Comparison of ENCODE assay signal across 8 cellular contexts in genomic region chr1:158998781-158999161, GRCh38. TPM values are rescaled to one million over a fixed set of nuclear protein-coding genes. Genes with fewer than 3 reads are reported as not detected.
DNase-seq lines count a peak whose midpoint lies in the region; ATAC-seq and TF ChIP-seq lines count a peak whose summit lies in the region.

No MANE protein-coding gene starts in this region.

- H3K27ac ChIP-seq in endodermal cell (ENCODE audit: low read depth, low read length) = peak overlapping the region; percentile 90
- peak overlapping the region; percentile 98 for H3K27ac ChIP-seq in mesodermal cell (ENCODE audit: low read depth, low read length, severe bottlenecking)

- in situ Hi-C loops in Caki2 (cut with HindIII; ENCODE audit: low pct_unique_long_range_greater_than_20kb, low sequenced_read_pairs) = no loop called here

- H3K4me3 Mint-ChIP-seq in endodermal cell (peak overlapping the region; percentile 68), type B pancreatic cell (peak overlapping the region; percentile 82)

- H3K9me3 Mint-ChIP-seq in endodermal cell (no peaks in the 10 kb centered on the region), type B pancreatic cell (no peaks in the 10 kb centered on the region)

- H3K9ac ChIP-seq in endodermal cell (ENCODE audit: extremely low read depth, low read length, poor library complexity, severe bottlenecking) = no peak overlapping the region

- H3K27ac Mint-ChIP-seq in endodermal cell = peak overlapping the region; percentile 48
- no peak overlapping the region for H3K27ac Mint-ChIP-seq in type B pancreatic cell

- peak; percentile 97 for TF ChIP-seq CTCF in endodermal cell (conservative IDR thresholded peaks at IDR 0.05)
- TF ChIP-seq CTCF in type B pancreatic cell (conservative IDR thresholded peaks at IDR 0.05) = peak; percentile 98

- H3K4me3 ChIP-seq in endodermal cell (ENCODE audit: low read length) (peak overlapping the region; percentile 80), mesodermal cell (ENCODE audit: extremely low read depth, insufficient read depth, low read length, poor library complexity, severe bottlenecking) (peak overlapping the region; percentile 50)

- no peaks in the 10 kb centered on the region for H3K27me3 ChIP-seq in endodermal cell (ENCODE audit: control insufficient read depth, insufficient read depth, low read length, poor library complexity, severe bottlenecking)

- H3K27me3 Mint-ChIP-seq in endodermal cell (ENCODE audit: insufficient read depth) (no peaks in the 10 kb centered on the region), type B pancreatic cell (peaks cover 4% of the 10 kb centered on the region)

- peaks cover 4% of the 10 kb centered on the region for H3K4me1 ChIP-seq in endodermal cell (ENCODE audit: control insufficient read depth, insufficient read depth, low read length)
- no peaks in the 10 kb centered on the region for H3K4me1 ChIP-seq in mesodermal cell (ENCODE audit: control insufficient read depth, insufficient read depth, low read length, poor library complexity, severe bottlenecking)

- DNase-seq in Caki2 (ENCODE audit: low read depth) (peak; percentile 72), NCI-H1436 treated with DMSO at 0.1 percent for 48 hours (lab: John Stamatoyannopoulos, UW) (peak; percentile 7), T-helper 9 cell (peak; percentile 12), endodermal cell (peak; percentile 65), type B pancreatic cell (ENCODE audit: extremely low spot score, unreplicated experiment) (no peak)

- H3K36me3 Mint-ChIP-seq in endodermal cell (ENCODE audit: low read depth) (no peaks in the 10 kb centered on the region), type B pancreatic cell (no peaks in the 10 kb centered on the region)

- H3K9me3 ChIP-seq in endodermal cell (ENCODE audit: control insufficient read depth, low read length) (peaks cover 10% of the 10 kb centered on the region), mesodermal cell (ENCODE audit: control insufficient read depth, low read length) (no peaks in the 10 kb centered on the region)

- peak; percentile 69 for ATAC-seq in GM19395 (IDR thresholded peaks at IDR 0.05; ENCODE audit: unreplicated experiment)
- ATAC-seq in GM21367 (IDR thresholded peaks at IDR 0.05; ENCODE audit: unreplicated experiment) = no peak

- H3K36me3 ChIP-seq in endodermal cell (ENCODE audit: control insufficient read depth, insufficient read depth, low read length) = no peaks in the 10 kb centered on the region
- no peaks in the 10 kb centered on the region for H3K36me3 ChIP-seq in mesodermal cell (ENCODE audit: control insufficient read depth, insufficient read depth, low read length)

- peaks cover 15% of the 10 kb centered on the region for H3K4me1 Mint-ChIP-seq in endodermal cell
- H3K4me1 Mint-ChIP-seq in type B pancreatic cell (ENCODE audit: unreplicated experiment) = peaks cover 16% of the 10 kb centered on the region

- WGBS in endodermal cell (ENCODE audit: insufficient coverage in 1 of 2, insufficient read length in 1 of 2), 2 experiments = 5% methylated on average over 4 to 13 of the region's 13 CpGs
- 0% methylated on average over 1 of the region's 13 CpGs for WGBS in mesodermal cell (ENCODE audit: insufficient coverage in 2 of 2), 2 experiments

RNA-seq across cellular contexts. Expression of gene IFI16, which starts 10.9 kb away (rescaled TPM):
- 12.4 and 19.2 TPM in 2 replicates for total RNA-seq in Caki2 (2014; rRNA removed; shearing (Covaris generic); ENCODE audit: low replicate concordance)
- total RNA-seq in endodermal cell = 10 to 100 TPM; 10.4 to 11.9 TPM
- 8.3 TPM for polyA plus RNA-seq in endodermal cell (2013, experiment 1 of 2)
- 10.8 TPM for polyA plus RNA-seq in endodermal cell (2013, experiment 2 of 2)
- 145 TPM for polyA plus RNA-seq in mesodermal cell (2013, experiment 1 of 2)
- 138 TPM for polyA plus RNA-seq in mesodermal cell (2013, experiment 2 of 2)
- 10.6 and 20.9 TPM in 2 replicates for total RNA-seq in type B pancreatic cell (ENCODE audit: low replicate concordance)
